ENCODE assay signal across 20 cellular contexts in genomic region chr20:62698231-62698630, GRCh38.
"Had no signal": no experiment of that assay in that cellular context is flagged by ENCODE, and none has a peak within 500 bp of the region (broad histone marks: within the 10 kb centered on the region; RNA-seq: fewer than 3 reads in every experiment).

No MANE protein-coding gene starts in this region.

- H3K4me1 ChIP-seq: SJCRH30 had no signal

- DNase-seq: IMR-90, Karpas-422, KG1, MG63, NCI-H1092, NCI-H1105 treated with DMSO at 0.1 percent for 48 hours, NCI-H1417 treated with DMSO at 0.1 percent for 48 hours, NCI-H146, NCI-H1930, NCI-H2081, NCI-H2107, NCI-H226, NCI-H446, NCI-H510A, NCI-H524 treated with DMSO at 0.1 percent for 48 hours, NCI-H774, RPMI8226, SHP77 treated with DMSO at 0.1 percent for 48 hours, SJCRH30 had no signal

- ATAC-seq: SK-N-SH treated with all-trans-retinoic acid at 6 μM for 48 hours had no signal

- H3K27ac ChIP-seq: SJCRH30 had no signal

- H3K36me3 ChIP-seq: MG63, SJCRH30 had no signal

- H3K4me3 ChIP-seq: MG63, SJCRH30 had no signal

- H3K9me3 ChIP-seq: MG63, SJCRH30 had no signal

- H3K27me3 ChIP-seq: MG63 had no signal
